Comparison of ENCODE assay signal across 8 cellular contexts in the genomic region with DNA sequence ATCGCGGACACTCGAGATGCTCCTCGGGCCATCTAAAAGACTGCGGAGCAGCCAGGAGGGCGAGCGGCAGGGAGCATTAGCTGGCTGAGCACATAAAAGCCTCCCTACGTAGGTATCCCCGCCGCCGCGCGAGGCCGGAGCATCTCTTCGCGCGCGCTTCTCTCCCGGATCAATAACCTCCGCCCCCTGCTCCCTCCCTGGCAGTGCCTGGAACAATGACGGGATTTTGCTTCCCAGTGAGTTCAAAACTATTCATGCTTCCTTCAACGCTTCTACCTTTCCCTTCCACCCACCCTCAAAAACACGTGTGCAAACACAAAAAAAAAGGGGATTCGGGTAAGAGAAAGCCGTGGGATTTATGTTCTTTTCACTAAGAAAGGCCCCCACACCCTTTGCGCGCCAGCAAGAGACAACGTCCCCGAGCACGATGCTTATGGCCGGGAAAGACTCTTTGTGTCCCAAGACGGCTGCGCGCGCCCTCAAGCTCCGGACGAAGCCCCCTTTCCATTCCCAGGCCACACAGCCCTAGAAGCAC. TPM values are rescaled to one million over a fixed set of nuclear protein-coding genes. Genes with fewer than 3 reads are reported as not detected.
DNase-seq lines count a peak whose midpoint lies in the region; ATAC-seq and TF ChIP-seq lines count a peak whose summit lies in the region.

No MANE protein-coding gene starts in this region.

- H3K14ac ChIP-seq in mesenchymal stem cell (ENCODE audit: low read length in 2 of 2) = no peak overlapping the region

- no peak for ATAC-seq in HG02610 (IDR thresholded peaks at IDR 0.05; ENCODE audit: unreplicated experiment)

- TF ChIP-seq CTCF in GM13976 (IDR thresholded peaks at IDR 0.05; ENCODE audit: borderline replicate concordance, control extremely low read depth, extremely low read depth, insufficient read depth, missing control alignments) = no peak

- H2BK120ac ChIP-seq in mesenchymal stem cell (ENCODE audit: low read depth, low read length) = peak overlapping the region; percentile 49

- H3K4me2 ChIP-seq in mesenchymal stem cell (ENCODE audit: low read length, poor library complexity, severe bottlenecking) = peak overlapping the region; percentile 98

- DNase-seq in GM13976 (ENCODE audit: low spot score) = peak; percentile 54
- DNase-seq in NCI-H1694 treated with DMSO at 0.1 percent for 48 hours (lab: John Stamatoyannopoulos, UW) = peak; percentile 82
- peak; percentile 9 to 15 for DNase-seq in activated CD4-positive, alpha-beta T cell treated with anti-CD3 and anti-CD28 coated beads, Interleukin-2, amount 50 U/mL, for 4 hours
- DNase-seq in mesenchymal stem cell = peak; percentile 53
- peak; percentile 60 for DNase-seq in stimulated activated CD8-positive, alpha-beta memory T cell treated with anti-CD3 and anti-CD28 coated beads, Interleukin-4, amount 100 ng/mL, for 48 hours
- no peak for DNase-seq in ureter (ENCODE audit: low spot score)

- H3K18ac ChIP-seq in mesenchymal stem cell (ENCODE audit: low read depth in 1 of 2, low read length in 2 of 2) = peak overlapping the region in 1 of 2 experiments; percentile 28

- peak overlapping the region; percentile 52 for H2BK15ac ChIP-seq in mesenchymal stem cell (ENCODE audit: low read depth, poor library complexity, severe bottlenecking)

- in situ Hi-C loops in GM13976 (cut with MboI; ENCODE audit: low sequenced_read_pairs, unreplicated experiment) = no loop called here

- no peak overlapping the region for H2BK5ac ChIP-seq in mesenchymal stem cell (ENCODE audit: low read depth, low read length, poor library complexity, severe bottlenecking)

- H3K9me3 ChIP-seq in ectodermal cell (ENCODE audit: control insufficient read depth, low read length) (no peaks in the 10 kb centered on the region), mesenchymal stem cell (ENCODE audit: control insufficient read depth, low read length) (no peaks in the 10 kb centered on the region)

- peak overlapping the region; percentile 27 for H4K8ac ChIP-seq in mesenchymal stem cell (ENCODE audit: low read length)

- H3K4me1 ChIP-seq in ectodermal cell (ENCODE audit: control insufficient read depth, insufficient read depth, low read length) = no peaks in the 10 kb centered on the region
- peaks cover 10% of the 10 kb centered on the region for H3K4me1 ChIP-seq in mesenchymal stem cell (ENCODE audit: control insufficient read depth, insufficient read depth, low read depth, low read length)

- H3K27me3 ChIP-seq in ectodermal cell (ENCODE audit: control insufficient read depth, insufficient read depth, low read length, poor library complexity, severe bottlenecking) (no peaks in the 10 kb centered on the region), mesenchymal stem cell (ENCODE audit: control insufficient read depth in 1 of 2, insufficient read depth in 1 of 2, low read length in 2 of 2) (no peaks in the 10 kb centered on the region)

- H3K27ac ChIP-seq in ectodermal cell (ENCODE audit: insufficient read depth, low read depth, low read length, poor library complexity, severe bottlenecking) (peak overlapping the region; percentile 91), mesenchymal stem cell (ENCODE audit: low read length, poor library complexity, severe bottlenecking) (peak overlapping the region; percentile 14)

- H2BK12ac ChIP-seq in mesenchymal stem cell (ENCODE audit: low read length in 2 of 2) = no peak overlapping the region

- H3K36me3 ChIP-seq in ectodermal cell (ENCODE audit: control insufficient read depth, insufficient read depth, low read length) = peaks cover 20% of the 10 kb centered on the region
- H3K36me3 ChIP-seq in mesenchymal stem cell (ENCODE audit: control insufficient read depth in 1 of 2, insufficient read depth in 2 of 2, low read depth in 1 of 2, low read length in 2 of 2) = peaks cover 11 to 12% of the 10 kb centered on the region in 2 experiments

- H3K4me3 ChIP-seq in ectodermal cell (ENCODE audit: insufficient read depth, low read depth, low read length) = peak overlapping the region; percentile 93
- peak overlapping the region; percentile 68 to 79 for H3K4me3 ChIP-seq in mesenchymal stem cell (ENCODE audit: insufficient read depth in 1 of 2, low read depth in 1 of 2, low read length in 2 of 2)

- peak overlapping the region in 1 of 2 experiments; percentile 57 for H3K23ac ChIP-seq in mesenchymal stem cell (ENCODE audit: low read length in 2 of 2)

- H3K4ac ChIP-seq in mesenchymal stem cell (ENCODE audit: low read depth in 1 of 2, low read length in 2 of 2) = peak overlapping the region in 1 of 2 experiments; percentile 32

- peak overlapping the region; percentile 70 for H2AFZ ChIP-seq in mesenchymal stem cell (ENCODE audit: low read depth, low read length)

- 0% methylated on average over 37 of the region's 37 CpGs for WGBS in ectodermal cell, 2 experiments
- WGBS in mesenchymal stem cell = under 1% methylated on average over 37 of the region's 37 CpGs

- H4K91ac ChIP-seq in mesenchymal stem cell (ENCODE audit: low read length) = peak overlapping the region; percentile 75

- H3K79me1 ChIP-seq in mesenchymal stem cell (replicated peaks; ENCODE audit: low read length, poor library complexity, severe bottlenecking) = peaks cover 12% of the 10 kb centered on the region

- H2AK5ac ChIP-seq in mesenchymal stem cell (ENCODE audit: low read length, severe bottlenecking) = no peak overlapping the region

- H3K9ac ChIP-seq in mesenchymal stem cell (ENCODE audit: low read length) = peak overlapping the region; percentile 71

RNA-seq across cellular contexts. Expression of a gene that starts 0.9 kb away (rescaled TPM):
- 434 TPM for polyA plus RNA-seq in ectodermal cell (2013, experiment 1 of 4)
- polyA plus RNA-seq in ectodermal cell (2013, experiment 2 of 4) = 393 TPM
- 395 TPM for polyA plus RNA-seq in ectodermal cell (2013, experiment 3 of 4)
- 444 TPM for polyA plus RNA-seq in ectodermal cell (2013, experiment 4 of 4)
- polyA plus RNA-seq in mesenchymal stem cell (2013, experiment 1 of 2) = 35.4 TPM
- polyA plus RNA-seq in mesenchymal stem cell (2013, experiment 2 of 2) = 35.7 TPM
- 44.0 TPM for total RNA-seq in ureter

RNA-seq across cellular contexts. Expression of a gene that starts 28.5 kb away (rescaled TPM):
- polyA plus RNA-seq in ectodermal cell (2013, experiment 1 of 4) = 1,913 TPM
- polyA plus RNA-seq in ectodermal cell (2013, experiment 2 of 4) = 1,887 TPM
- 2,235 TPM for polyA plus RNA-seq in ectodermal cell (2013, experiment 3 of 4)
- 2,415 TPM for polyA plus RNA-seq in ectodermal cell (2013, experiment 4 of 4)
- 2,793 TPM for polyA plus RNA-seq in mesenchymal stem cell (2013, experiment 1 of 2)
- 2,890 TPM for polyA plus RNA-seq in mesenchymal stem cell (2013, experiment 2 of 2)
- 1,159 TPM for total RNA-seq in ureter
